1 cellular context compared by ENCODE assay signal in the genomic region with DNA sequence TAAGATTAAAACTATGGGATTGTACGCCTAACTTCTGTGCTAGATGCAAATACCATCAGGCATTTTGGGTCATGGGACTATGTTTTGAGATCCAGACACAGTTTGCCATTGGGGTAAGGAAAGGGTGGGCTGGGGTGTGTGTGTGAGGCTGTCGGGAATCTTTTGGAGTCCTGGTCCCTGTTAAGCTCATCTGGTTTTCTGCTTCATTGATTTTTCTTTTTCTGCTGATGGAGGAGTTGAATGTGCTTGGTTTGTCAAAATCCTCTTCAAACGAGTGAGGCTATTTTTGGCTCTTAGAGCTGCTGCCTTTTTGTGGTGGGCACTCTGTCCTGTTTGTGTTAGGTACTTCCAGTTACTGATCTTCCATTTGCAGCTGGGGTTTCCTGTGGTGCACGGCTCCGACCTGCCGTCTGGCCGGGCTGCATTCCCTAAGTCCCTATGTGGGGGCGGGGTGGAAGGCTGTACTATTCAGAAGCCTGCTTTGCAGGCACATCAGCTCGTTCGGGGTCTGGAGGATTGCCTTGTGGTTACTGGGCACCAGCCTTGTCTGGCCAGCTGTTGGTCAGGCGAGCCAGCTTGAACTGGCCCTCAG.
A peak's percentile ranks its signal among the peaks of the same experiment; 100 is the strongest.
TF ChIP-seq lines count a peak whose summit lies in the region.

No MANE protein-coding gene starts in this region.

TF ChIP-seq in GM12878, 131 proteins besides CTCF, POLR2A, EP300 and RAD21:
- TF ChIP-seq, protein P1, sequence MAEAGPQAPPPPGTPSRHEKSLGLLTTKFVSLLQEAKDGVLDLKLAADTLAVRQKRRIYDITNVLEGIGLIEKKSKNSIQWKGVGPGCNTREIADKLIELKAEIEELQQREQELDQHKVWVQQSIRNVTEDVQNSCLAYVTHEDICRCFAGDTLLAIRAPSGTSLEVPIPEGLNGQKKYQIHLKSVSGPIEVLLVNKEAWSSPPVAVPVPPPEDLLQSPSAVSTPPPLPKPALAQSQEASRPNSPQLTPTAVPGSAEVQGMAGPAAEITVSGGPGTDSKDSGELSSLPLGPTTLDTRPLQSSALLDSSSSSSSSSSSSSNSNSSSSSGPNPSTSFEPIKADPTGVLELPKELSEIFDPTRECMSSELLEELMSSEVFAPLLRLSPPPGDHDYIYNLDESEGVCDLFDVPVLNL (IDR thresholded peaks at IDR 0.05; ENCODE audit: low read depth, low read length) = no peak
- TF ChIP-seq IRF4 (IDR thresholded peaks at IDR 0.05; ENCODE audit: low read depth, low read length) = no peak
- no peak for TF ChIP-seq CHD4 (IDR thresholded peaks at IDR 0.05)
- TF ChIP-seq MXI1 (IDR thresholded peaks at IDR 0.05; ENCODE audit: low read depth, low read length) = no peak
- no peak for TF ChIP-seq ZNF274 (IDR thresholded peaks at IDR 0.05; ENCODE audit: insufficient read depth, insufficient read length)
- TF ChIP-seq, protein P2, sequence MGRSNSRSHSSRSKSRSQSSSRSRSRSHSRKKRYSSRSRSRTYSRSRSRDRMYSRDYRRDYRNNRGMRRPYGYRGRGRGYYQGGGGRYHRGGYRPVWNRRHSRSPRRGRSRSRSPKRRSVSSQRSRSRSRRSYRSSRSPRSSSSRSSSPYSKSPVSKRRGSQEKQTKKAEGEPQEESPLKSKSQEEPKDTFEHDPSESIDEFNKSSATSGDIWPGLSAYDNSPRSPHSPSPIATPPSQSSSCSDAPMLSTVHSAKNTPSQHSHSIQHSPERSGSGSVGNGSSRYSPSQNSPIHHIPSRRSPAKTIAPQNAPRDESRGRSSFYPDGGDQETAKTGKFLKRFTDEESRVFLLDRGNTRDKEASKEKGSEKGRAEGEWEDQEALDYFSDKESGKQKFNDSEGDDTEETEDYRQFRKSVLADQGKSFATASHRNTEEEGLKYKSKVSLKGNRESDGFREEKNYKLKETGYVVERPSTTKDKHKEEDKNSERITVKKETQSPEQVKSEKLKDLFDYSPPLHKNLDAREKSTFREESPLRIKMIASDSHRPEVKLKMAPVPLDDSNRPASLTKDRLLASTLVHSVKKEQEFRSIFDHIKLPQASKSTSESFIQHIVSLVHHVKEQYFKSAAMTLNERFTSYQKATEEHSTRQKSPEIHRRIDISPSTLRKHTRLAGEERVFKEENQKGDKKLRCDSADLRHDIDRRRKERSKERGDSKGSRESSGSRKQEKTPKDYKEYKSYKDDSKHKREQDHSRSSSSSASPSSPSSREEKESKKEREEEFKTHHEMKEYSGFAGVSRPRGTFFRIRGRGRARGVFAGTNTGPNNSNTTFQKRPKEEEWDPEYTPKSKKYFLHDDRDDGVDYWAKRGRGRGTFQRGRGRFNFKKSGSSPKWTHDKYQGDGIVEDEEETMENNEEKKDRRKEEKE (IDR thresholded peaks at IDR 0.05) = no peak
- TF ChIP-seq EGR1 (IDR thresholded peaks at IDR 0.05; ENCODE audit: borderline replicate concordance in 1 of 2, low read depth in 2 of 2, low read length in 2 of 2) = 0 out of 3 replicates have a peak, but pooled peaks of 1 of the 2 experiments have one; percentile 23
- TF ChIP-seq, protein P3, sequence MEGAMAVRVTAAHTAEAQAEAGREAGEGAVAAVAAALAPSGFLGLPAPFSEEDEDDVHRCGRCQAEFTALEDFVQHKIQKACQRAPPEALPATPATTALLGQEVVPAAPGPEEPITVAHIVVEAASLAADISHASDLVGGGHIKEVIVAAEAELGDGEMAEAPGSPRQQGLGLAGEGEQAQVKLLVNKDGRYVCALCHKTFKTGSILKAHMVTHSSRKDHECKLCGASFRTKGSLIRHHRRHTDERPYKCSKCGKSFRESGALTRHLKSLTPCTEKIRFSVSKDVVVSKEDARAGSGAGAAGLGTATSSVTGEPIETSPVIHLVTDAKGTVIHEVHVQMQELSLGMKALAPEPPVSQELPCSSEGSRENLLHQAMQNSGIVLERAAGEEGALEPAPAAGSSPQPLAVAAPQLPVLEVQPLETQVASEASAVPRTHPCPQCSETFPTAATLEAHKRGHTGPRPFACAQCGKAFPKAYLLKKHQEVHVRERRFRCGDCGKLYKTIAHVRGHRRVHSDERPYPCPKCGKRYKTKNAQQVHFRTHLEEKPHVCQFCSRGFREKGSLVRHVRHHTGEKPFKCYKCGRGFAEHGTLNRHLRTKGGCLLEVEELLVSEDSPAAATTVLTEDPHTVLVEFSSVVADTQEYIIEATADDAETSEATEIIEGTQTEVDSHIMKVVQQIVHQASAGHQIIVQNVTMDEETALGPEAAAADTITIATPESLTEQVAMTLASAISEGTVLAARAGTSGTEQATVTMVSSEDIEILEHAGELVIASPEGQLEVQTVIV (IDR thresholded peaks at IDR 0.05; ENCODE audit: borderline replicate concordance, partially characterized antibody) = no peak
- TF ChIP-seq SMAD5 (IDR thresholded peaks at IDR 0.05; ENCODE audit: low read depth) = no peak
- TF ChIP-seq MEF2B (IDR thresholded peaks at IDR 0.05; ENCODE audit: partially characterized antibody, poor library complexity, severe bottlenecking) = peak; percentile 59
- no peak for TF ChIP-seq KDM1A (IDR thresholded peaks at IDR 0.05; ENCODE audit: borderline replicate concordance)
- TF ChIP-seq RUNX3 (IDR thresholded peaks at IDR 0.05; ENCODE audit: low read length) = peak; percentile 53; the same call in 1 of the 2 replicates
- TF ChIP-seq, protein P4, sequence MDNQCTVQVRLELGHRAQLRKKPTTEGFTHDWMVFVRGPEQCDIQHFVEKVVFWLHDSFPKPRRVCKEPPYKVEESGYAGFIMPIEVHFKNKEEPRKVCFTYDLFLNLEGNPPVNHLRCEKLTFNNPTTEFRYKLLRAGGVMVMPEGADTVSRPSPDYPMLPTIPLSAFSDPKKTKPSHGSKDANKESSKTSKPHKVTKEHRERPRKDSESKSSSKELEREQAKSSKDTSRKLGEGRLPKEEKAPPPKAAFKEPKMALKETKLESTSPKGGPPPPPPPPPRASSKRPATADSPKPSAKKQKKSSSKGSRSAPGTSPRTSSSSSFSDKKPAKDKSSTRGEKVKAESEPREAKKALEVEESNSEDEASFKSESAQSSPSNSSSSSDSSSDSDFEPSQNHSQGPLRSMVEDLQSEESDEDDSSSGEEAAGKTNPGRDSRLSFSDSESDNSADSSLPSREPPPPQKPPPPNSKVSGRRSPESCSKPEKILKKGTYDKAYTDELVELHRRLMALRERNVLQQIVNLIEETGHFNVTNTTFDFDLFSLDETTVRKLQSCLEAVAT (IDR thresholded peaks at IDR 0.05) = no peak
- no peak for TF ChIP-seq JUNB (IDR thresholded peaks at IDR 0.05)
- peak; percentile 78 for TF ChIP-seq MEF2A (IDR thresholded peaks at IDR 0.05; ENCODE audit: insufficient read depth, low read depth, low read length)
- no peak for TF ChIP-seq TCF3 (IDR thresholded peaks at IDR 0.05; ENCODE audit: borderline replicate concordance, insufficient read depth, low read depth, low read length)
